ENCODE assay signal across 7 cellular contexts in the genomic region with DNA sequence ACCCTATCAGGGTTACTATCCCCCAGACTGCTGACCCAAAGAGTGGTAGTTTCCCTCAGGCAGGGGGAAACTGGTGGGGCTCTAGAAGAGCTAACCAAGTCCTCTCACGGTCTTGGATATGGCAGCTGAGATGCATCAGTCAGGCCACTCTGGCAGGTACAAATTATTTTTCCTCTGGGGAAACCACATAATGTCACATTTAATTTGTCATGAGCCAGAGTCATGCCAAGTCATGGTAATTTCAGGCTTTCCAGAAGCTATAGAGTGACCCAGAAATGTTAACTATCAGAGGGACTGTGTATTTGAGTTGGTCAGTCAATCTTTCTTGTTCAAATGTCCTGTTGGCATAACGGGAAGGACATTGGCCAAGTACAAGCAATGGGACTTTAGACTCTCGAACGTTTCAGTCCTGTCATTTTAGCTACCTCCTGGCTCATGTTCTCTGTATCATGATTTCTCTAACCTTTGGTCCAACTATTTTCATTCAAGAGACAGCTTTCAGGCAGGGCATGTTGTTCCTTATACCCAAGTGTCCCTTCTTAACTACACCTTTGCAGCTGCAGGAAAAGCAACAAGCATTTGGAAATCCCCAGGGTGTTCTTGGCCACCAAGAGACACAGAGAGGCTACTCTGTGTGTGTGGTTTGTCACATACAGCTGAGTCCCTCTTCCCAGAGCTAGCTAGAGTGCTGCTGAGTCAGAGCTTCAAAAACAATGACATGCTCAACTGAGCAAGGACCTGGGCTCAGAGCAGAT.
DNase-seq lines count a peak whose midpoint lies in the region; ATAC-seq and TF ChIP-seq lines count a peak whose summit lies in the region.

No MANE protein-coding gene starts in this region.

- H3K9me3 ChIP-seq in T-helper 17 cell (ENCODE audit: control insufficient read depth, low read length, poor library complexity, severe bottlenecking) (no peaks in the 10 kb centered on the region), mesodermal cell (ENCODE audit: control insufficient read depth, low read length) (no peaks in the 10 kb centered on the region), ascending aorta (no peaks in the 10 kb centered on the region), SJCRH30 (replicated peaks) (no peaks in the 10 kb centered on the region)

- no peak overlapping the region for H3K4me3 ChIP-seq in mesodermal cell (ENCODE audit: extremely low read depth, insufficient read depth, low read length, poor library complexity, severe bottlenecking)
- H3K4me3 ChIP-seq in ascending aorta = no peak overlapping the region
- H3K4me3 ChIP-seq in SJCRH30 = no peak overlapping the region

- H3K4me3 Mint-ChIP-seq in T-helper 17 cell = no peak overlapping the region
- H3K4me3 Mint-ChIP-seq in activated naive CD4-positive, alpha-beta T cell treated with anti-CD3 and anti-CD28 coated beads, Interleukin-2, amount 10 ng/mL, durations not matched to agents 7 days and 5 days = no peak overlapping the region

- no peak overlapping the region for H3K27ac Mint-ChIP-seq in T-helper 17 cell
- H3K27ac Mint-ChIP-seq in activated naive CD4-positive, alpha-beta T cell treated with anti-CD3 and anti-CD28 coated beads, Interleukin-2, amount 10 ng/mL, durations not matched to agents 7 days and 5 days = no peak overlapping the region

- intact Hi-C loops in ascending aorta (cut with DNase I) = no loop called here

- no peaks in the 10 kb centered on the region for H3K9me3 Mint-ChIP-seq in activated naive CD4-positive, alpha-beta T cell treated with anti-CD3 and anti-CD28 coated beads, Interleukin-2, amount 10 ng/mL, durations not matched to agents 7 days and 5 days

- no peaks in the 10 kb centered on the region for H3K36me3 Mint-ChIP-seq in T-helper 17 cell (ENCODE audit: low read depth)
- H3K36me3 Mint-ChIP-seq in activated naive CD4-positive, alpha-beta T cell treated with anti-CD3 and anti-CD28 coated beads, Interleukin-2, amount 10 ng/mL, durations not matched to agents 7 days and 5 days = peaks cover 5% of the 10 kb centered on the region

- H3K27me3 ChIP-seq in ascending aorta (no peaks in the 10 kb centered on the region), SJCRH30 (no peaks in the 10 kb centered on the region)

- WGBS in mesodermal cell (ENCODE audit: insufficient coverage in 2 of 2), 2 experiments = 92 to 97% methylated on average over 3 to 4 of the region's 4 CpGs

- ATAC-seq in GM18909 (IDR thresholded peaks at IDR 0.05; ENCODE audit: poor library complexity, unreplicated experiment) = peak; percentile 82
- ATAC-seq in HG02642 (IDR thresholded peaks at IDR 0.05; ENCODE audit: poor library complexity, unreplicated experiment) = peak; percentile 83
- peak; percentile 57 for ATAC-seq in T-helper 17 cell

- peaks cover 15% of the 10 kb centered on the region for H3K4me1 ChIP-seq in mesodermal cell (ENCODE audit: control insufficient read depth, insufficient read depth, low read length, poor library complexity, severe bottlenecking)
- no peaks in the 10 kb centered on the region for H3K4me1 ChIP-seq in ascending aorta
- no peaks in the 10 kb centered on the region for H3K4me1 ChIP-seq in SJCRH30

- H3K36me3 ChIP-seq in mesodermal cell (ENCODE audit: control insufficient read depth, insufficient read depth, low read length) (peaks cover 63% of the 10 kb centered on the region), ascending aorta (no peaks in the 10 kb centered on the region), SJCRH30 (no peaks in the 10 kb centered on the region; the same call in 1 of the 2 replicates)

- no peak for TF ChIP-seq CTCF in ascending aorta (IDR thresholded peaks at IDR 0.05)

- peaks cover 17% of the 10 kb centered on the region for H3K4me1 Mint-ChIP-seq in T-helper 17 cell
- peaks cover 29% of the 10 kb centered on the region for H3K4me1 Mint-ChIP-seq in activated naive CD4-positive, alpha-beta T cell treated with anti-CD3 and anti-CD28 coated beads, Interleukin-2, amount 10 ng/mL, durations not matched to agents 7 days and 5 days

- DNase-seq in T-helper 17 cell (no peak), ascending aorta (ENCODE audit: low spot score in 2 of 2) (no peak), SJCRH30 (no peak)
- no peak for DNase-seq in activated naive CD4-positive, alpha-beta T cell treated with anti-CD3 and anti-CD28 coated beads, Interleukin-2, amount 10 ng/mL, durations not matched to agents 7 days and 5 days

- no peaks in the 10 kb centered on the region for H3K27me3 Mint-ChIP-seq in T-helper 17 cell
- no peaks in the 10 kb centered on the region for H3K27me3 Mint-ChIP-seq in activated naive CD4-positive, alpha-beta T cell treated with anti-CD3 and anti-CD28 coated beads, Interleukin-2, amount 10 ng/mL, durations not matched to agents 7 days and 5 days

- CTCF ChIA-PET in activated naive CD4-positive, alpha-beta T cell treated with anti-CD3 and anti-CD28 coated beads, Interleukin-2, amount 10 ng/mL, durations not matched to agents 7 days and 5 days (lab: Charles Lee) = interaction anchor here (0.8 to 1.6 kb wide), 8 partner anchors 9 to 461 kb away, joined by 3 to 4 read pairs (median 3); partner anchors contain the start of gene ELOVL6

- peak overlapping the region; percentile 8 for H3K27ac ChIP-seq in mesodermal cell (ENCODE audit: low read depth, low read length, severe bottlenecking)
- H3K27ac ChIP-seq in ascending aorta = no peak overlapping the region
- H3K27ac ChIP-seq in SJCRH30 = no peak overlapping the region
